12 cellular contexts compared by ENCODE assay signal in the genomic region with DNA sequence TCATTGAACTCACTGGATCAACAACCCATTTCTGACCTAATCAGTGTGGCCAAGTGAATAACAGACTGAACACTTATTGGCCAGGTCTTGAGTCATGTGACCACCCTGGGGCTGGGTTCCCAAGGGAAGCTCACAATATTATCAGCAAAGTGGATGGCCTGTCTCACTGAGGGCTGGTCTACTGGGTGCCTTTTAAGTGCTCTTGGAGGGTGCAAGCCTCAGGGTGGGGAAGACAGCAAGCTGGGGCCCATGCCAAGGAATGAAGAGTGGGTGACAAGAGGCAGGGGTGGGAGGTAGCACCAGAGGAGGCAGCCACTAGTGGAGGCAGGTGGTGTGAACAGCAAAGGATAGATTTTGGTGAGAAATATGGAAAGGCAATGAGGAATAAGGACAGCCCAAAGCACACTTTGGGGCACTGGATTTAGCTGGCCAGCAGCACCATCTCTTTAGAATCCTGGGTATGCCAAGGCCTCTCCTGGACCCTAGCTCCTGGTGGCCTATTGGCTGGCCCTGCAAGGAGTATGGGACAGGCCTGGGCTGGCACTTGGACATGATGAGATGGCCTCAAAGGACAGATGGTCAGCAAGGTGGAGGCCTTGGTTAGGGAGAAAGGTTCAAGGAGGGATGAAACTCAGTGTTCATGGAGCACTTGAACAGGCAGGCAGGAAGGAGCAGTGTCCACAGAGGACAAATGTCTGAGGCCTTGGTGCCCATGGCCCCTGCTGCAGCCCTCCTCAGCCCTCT. TPM values are rescaled to one million over a fixed set of nuclear protein-coding genes. Genes with fewer than 3 reads are reported as not detected.
DNase-seq lines count a peak whose midpoint lies in the region; ATAC-seq and TF ChIP-seq lines count a peak whose summit lies in the region.
"Had no signal": no experiment of that assay in that cellular context is flagged by ENCODE, and none has a peak within 500 bp of the region (broad histone marks: within the 10 kb centered on the region; RNA-seq: fewer than 3 reads in every experiment).

No MANE protein-coding gene starts in this region.

- POLR2A ChIA-PET in activated CD8-positive, alpha-beta T cell treated with anti-CD3 and anti-CD28 coated beads for 36 hours (lab: Charles Lee): interaction anchor here (1.0 to 8.3 kb wide), 5 partner anchors 12 to 126 kb away, joined by 3 to 108 read pairs (median 6); partner anchors contain the start of genes HMCES, IFT122 and MBD4

- CTCF ChIA-PET in activated CD8-positive, alpha-beta T cell treated with anti-CD3 and anti-CD28 coated beads for 36 hours (lab: Charles Lee): no interaction called here

- intact Hi-C loops in activated CD8-positive, alpha-beta T cell treated with anti-CD3 and anti-CD28 coated beads for 36 hours (cut with micrococcal nuclease): loop anchor here (5.0 kb wide), 1 partner anchor 36 kb away; the partner anchor contains the start of gene HMCES

- no peaks in the 10 kb centered on the region for H3K9me3 Mint-ChIP-seq in activated CD8-positive, alpha-beta T cell treated with anti-CD3 and anti-CD28 coated beads for 36 hours

- H3K36me3 Mint-ChIP-seq in activated CD8-positive, alpha-beta T cell treated with anti-CD3 and anti-CD28 coated beads for 36 hours (ENCODE audit: low read depth): peaks cover 3% of the 10 kb centered on the region

- no peak for ATAC-seq in activated CD8-positive, alpha-beta T cell treated with anti-CD3 and anti-CD28 coated beads for 36 hours
- no peak for ATAC-seq in GM18520 (IDR thresholded peaks at IDR 0.05; ENCODE audit: unreplicated experiment)

- peak overlapping the region; percentile 95 for H3K27ac ChIP-seq in 22Rv1
- H3K27ac ChIP-seq: SK-N-MC had no signal

- peaks cover 39% of the 10 kb centered on the region for H3K4me1 Mint-ChIP-seq in activated CD8-positive, alpha-beta T cell treated with anti-CD3 and anti-CD28 coated beads for 36 hours (ENCODE audit: low read depth)

- H3K27ac Mint-ChIP-seq in activated CD8-positive, alpha-beta T cell treated with anti-CD3 and anti-CD28 coated beads for 36 hours: no peak overlapping the region

- H3K4me3 Mint-ChIP-seq in activated CD8-positive, alpha-beta T cell treated with anti-CD3 and anti-CD28 coated beads for 36 hours: peak overlapping the region; percentile 1

- H3K27me3 Mint-ChIP-seq in activated CD8-positive, alpha-beta T cell treated with anti-CD3 and anti-CD28 coated beads for 36 hours: no peaks in the 10 kb centered on the region

- peak; percentile 10 for DNase-seq in EH (ENCODE audit: low read depth)
- no peak for DNase-seq in activated CD8-positive, alpha-beta T cell treated with anti-CD3 and anti-CD28 coated beads for 36 hours
- DNase-seq in left kidney (ENCODE audit: low read depth, low spot score): peak; percentile 26
- no peak for DNase-seq in central memory CD4-positive, alpha-beta T cell
- no peak for DNase-seq in NCI-H774 (lab: John Stamatoyannopoulos, UW)
- DNase-seq in superior temporal gyrus (ENCODE audit: extremely low spot score): no peak
- DNase-seq: activated gamma-delta T cell; NCI-H1105 treated with DMSO at 0.1 percent for 48 hours; stimulated activated CD4-positive, alpha-beta T cell treated with anti-CD3 and anti-CD28 coated beads, Interleukin-12 subunit alpha, Interleukin-12 subunit beta, amount 100 ng/mL, for 4 hours had no signal

- no peak for TF ChIP-seq CTCF in 22Rv1 (IDR thresholded peaks at IDR 0.05)
- no peak for TF ChIP-seq CTCF in activated CD8-positive, alpha-beta T cell treated with anti-CD3 and anti-CD28 coated beads for 36 hours (IDR thresholded peaks at IDR 0.05)

RNA-seq across cellular contexts. Expression of gene HMCES, which starts 34.2 kb away (rescaled TPM):
- 10 to 100 TPM; 54.5 to 57.8 TPM for total RNA-seq in activated CD8-positive, alpha-beta T cell treated with anti-CD3 and anti-CD28 coated beads for 36 hours

Comparison
In these comparisons a context has a peak if more than half of its experiments do, and no peak if none do; other contexts are left out.
1. DNase-seq: peak in EH (single experiment) and left kidney (single experiment); none in activated CD8-positive, alpha-beta T cell treated with anti-CD3 and anti-CD28 coated beads for 36 hours (single experiment), central memory CD4-positive, alpha-beta T cell (single experiment), NCI-H774 (single experiment) and superior temporal gyrus (single experiment).